1 cellular context compared by ENCODE assay signal in genomic region chr7:74182453-74183090, GRCh38.
TF ChIP-seq lines count a peak whose summit lies in the region.

No MANE protein-coding gene starts in this region.

TF ChIP-seq in GM12878, 131 proteins besides CTCF, POLR2A, EP300 and RAD21:
- TF ChIP-seq SREBF2 (IDR thresholded peaks at IDR 0.05; ENCODE audit: low read length) (no peak), TBL1XR1 (IDR thresholded peaks at IDR 0.05; ENCODE audit: low read depth, low read length) (no peak), ESRRA (IDR thresholded peaks at IDR 0.05; ENCODE audit: low read length) (no peak), HDGF (IDR thresholded peaks at IDR 0.05) (no peak), SRF (IDR thresholded peaks at IDR 0.05; ENCODE audit: low read depth in 2 of 2, low read length in 2 of 2) (no peak), TAF1 (IDR thresholded peaks at IDR 0.05; ENCODE audit: borderline replicate concordance, low read depth, low read length) (no peak), ZNF274 (IDR thresholded peaks at IDR 0.05; ENCODE audit: insufficient read depth, insufficient read length) (no peak), RUNX3 (IDR thresholded peaks at IDR 0.05; ENCODE audit: low read length) (no peak), NFYA (IDR thresholded peaks at IDR 0.05; ENCODE audit: borderline replicate concordance, low read depth, low read length) (no peak), SMAD5 (IDR thresholded peaks at IDR 0.05; ENCODE audit: low read depth) (no peak), EED (IDR thresholded peaks at IDR 0.05; ENCODE audit: low read depth) (no peak), SIN3A (IDR thresholded peaks at IDR 0.05; ENCODE audit: low read depth, low read length) (no peak), POU2F2 (IDR thresholded peaks at IDR 0.05; ENCODE audit: borderline replicate concordance, low read depth, low read length) (no peak), ATF7 (IDR thresholded peaks at IDR 0.05; ENCODE audit: low read depth) (no peak), MEF2A (IDR thresholded peaks at IDR 0.05; ENCODE audit: insufficient read depth, low read depth, low read length) (no peak), CHD1 (IDR thresholded peaks at IDR 0.05; ENCODE audit: low read depth, low read length) (no peak), PRDM15 (CRISPR knock-in tag; IDR thresholded peaks at IDR 0.05) (no peak)
- TF ChIP-seq, protein P1, sequence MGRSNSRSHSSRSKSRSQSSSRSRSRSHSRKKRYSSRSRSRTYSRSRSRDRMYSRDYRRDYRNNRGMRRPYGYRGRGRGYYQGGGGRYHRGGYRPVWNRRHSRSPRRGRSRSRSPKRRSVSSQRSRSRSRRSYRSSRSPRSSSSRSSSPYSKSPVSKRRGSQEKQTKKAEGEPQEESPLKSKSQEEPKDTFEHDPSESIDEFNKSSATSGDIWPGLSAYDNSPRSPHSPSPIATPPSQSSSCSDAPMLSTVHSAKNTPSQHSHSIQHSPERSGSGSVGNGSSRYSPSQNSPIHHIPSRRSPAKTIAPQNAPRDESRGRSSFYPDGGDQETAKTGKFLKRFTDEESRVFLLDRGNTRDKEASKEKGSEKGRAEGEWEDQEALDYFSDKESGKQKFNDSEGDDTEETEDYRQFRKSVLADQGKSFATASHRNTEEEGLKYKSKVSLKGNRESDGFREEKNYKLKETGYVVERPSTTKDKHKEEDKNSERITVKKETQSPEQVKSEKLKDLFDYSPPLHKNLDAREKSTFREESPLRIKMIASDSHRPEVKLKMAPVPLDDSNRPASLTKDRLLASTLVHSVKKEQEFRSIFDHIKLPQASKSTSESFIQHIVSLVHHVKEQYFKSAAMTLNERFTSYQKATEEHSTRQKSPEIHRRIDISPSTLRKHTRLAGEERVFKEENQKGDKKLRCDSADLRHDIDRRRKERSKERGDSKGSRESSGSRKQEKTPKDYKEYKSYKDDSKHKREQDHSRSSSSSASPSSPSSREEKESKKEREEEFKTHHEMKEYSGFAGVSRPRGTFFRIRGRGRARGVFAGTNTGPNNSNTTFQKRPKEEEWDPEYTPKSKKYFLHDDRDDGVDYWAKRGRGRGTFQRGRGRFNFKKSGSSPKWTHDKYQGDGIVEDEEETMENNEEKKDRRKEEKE (IDR thresholded peaks at IDR 0.05), result no peak
